2 cellular contexts compared by ENCODE assay signal in the genomic region with DNA sequence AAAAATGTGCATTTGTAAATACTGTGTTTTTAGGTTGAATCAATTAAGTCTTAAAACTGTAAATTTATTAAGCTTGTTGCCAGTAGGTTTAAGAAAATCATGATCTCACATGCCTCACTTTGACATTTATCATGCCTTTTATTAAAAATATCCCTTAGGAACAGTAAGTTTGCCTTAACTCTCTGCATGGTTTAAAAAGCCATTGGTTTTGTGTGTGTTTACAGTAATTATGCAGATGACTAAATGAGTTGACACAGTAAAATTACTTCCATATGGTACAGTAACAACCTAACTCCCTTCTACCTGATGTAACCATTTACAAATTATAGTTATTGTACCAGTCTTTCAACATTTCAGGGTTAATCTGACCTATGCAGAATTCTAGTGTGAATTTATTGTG.
TF ChIP-seq lines count a peak whose summit lies in the region.

No MANE protein-coding gene starts in this region.

TF ChIP-seq in HEK293, 187 proteins besides CTCF, POLR2A, EP300 and RAD21 (continued from another document):
- TF ChIP-seq, protein P1, sequence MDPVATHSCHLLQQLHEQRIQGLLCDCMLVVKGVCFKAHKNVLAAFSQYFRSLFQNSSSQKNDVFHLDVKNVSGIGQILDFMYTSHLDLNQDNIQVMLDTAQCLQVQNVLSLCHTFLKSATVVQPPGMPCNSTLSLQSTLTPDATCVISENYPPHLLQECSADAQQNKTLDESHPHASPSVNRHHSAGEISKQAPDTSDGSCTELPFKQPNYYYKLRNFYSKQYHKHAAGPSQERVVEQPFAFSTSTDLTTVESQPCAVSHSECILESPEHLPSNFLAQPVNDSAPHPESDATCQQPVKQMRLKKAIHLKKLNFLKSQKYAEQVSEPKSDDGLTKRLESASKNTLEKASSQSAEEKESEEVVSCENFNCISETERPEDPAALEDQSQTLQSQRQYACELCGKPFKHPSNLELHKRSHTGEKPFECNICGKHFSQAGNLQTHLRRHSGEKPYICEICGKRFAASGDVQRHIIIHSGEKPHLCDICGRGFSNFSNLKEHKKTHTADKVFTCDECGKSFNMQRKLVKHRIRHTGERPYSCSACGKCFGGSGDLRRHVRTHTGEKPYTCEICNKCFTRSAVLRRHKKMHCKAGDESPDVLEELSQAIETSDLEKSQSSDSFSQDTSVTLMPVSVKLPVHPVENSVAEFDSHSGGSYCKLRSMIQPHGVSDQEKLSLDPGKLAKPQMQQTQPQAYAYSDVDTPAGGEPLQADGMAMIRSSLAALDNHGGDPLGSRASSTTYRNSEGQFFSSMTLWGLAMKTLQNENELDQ (tag by site-specific recombination; IDR thresholded peaks at IDR 0.05; ENCODE audit: low read depth), result no peak
- TF ChIP-seq ZNF785 (tag by site-specific recombination; IDR thresholded peaks at IDR 0.05), result no peak
TF ChIP-seq in HEK293: peak in this region for 6.

TF ChIP-seq in WTC11, 78 proteins besides CTCF, POLR2A, EP300 and RAD21 (continued from another document):
- TF ChIP-seq, protein P2, sequence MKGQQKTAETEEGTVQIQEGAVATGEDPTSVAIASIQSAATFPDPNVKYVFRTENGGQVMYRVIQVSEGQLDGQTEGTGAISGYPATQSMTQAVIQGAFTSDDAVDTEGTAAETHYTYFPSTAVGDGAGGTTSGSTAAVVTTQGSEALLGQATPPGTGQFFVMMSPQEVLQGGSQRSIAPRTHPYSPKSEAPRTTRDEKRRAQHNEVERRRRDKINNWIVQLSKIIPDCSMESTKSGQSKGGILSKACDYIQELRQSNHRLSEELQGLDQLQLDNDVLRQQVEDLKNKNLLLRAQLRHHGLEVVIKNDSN (CRISPR knock-in tag; IDR thresholded peaks at IDR 0.05), result no peak
- TF ChIP-seq, protein P3, sequence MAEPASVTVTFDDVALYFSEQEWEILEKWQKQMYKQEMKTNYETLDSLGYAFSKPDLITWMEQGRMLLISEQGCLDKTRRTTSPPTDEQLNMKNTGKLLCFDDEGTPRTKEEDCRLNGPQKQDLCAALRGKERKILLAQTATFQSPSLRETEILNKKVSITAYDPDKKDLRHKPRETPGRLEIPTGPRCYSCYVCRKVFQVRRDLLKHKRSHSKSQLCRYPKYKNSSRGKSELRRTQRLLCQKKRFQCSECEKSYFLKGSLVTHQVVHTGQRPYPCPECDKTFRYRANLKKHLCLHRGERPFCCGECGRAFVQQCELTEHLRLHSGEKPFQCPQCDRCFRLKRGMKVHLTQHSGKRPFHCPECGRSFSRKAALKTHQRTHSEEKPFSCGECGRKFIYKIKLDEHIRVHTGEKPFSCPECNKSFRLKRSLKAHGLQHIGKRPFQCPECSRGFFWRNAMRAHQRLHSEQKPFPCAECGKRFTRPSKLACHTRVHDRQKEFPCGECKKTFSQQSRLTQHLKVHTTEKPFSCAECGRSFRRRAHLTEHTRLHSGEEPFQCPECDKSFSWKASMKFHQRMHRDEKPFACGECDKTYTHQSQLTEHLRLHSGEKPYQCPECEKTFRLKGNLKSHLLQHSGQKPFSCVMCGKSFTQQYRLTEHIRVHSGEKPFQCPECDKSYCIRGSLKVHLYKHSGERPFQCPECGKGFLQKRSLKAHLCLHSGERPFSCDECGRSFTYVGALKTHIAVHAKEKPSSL (CRISPR knock-in tag; conservative IDR thresholded peaks at IDR 0.05), result 0 out of 2 replicates have a peak, but pooled peaks have one; percentile 15
- TF ChIP-seq EMX1 (CRISPR knock-in tag; IDR thresholded peaks at IDR 0.05), result peak; percentile 52; the same call in 1 of the 2 replicates
